In genomic region chr11:81870066-81870412, GRCh38 we compare ENCODE assay signal across 8 cellular contexts.
A peak's percentile ranks its signal among the peaks of the same experiment; 100 is the strongest.
DNase-seq lines count a peak whose midpoint lies in the region; ATAC-seq lines count a peak whose summit lies in the region.

No MANE protein-coding gene starts in this region.

- H3K4me3 Mint-ChIP-seq in naive thymus-derived CD8-positive, alpha-beta T cell, result peak overlapping the region; percentile 63 to 91 (median 84)

- DNase-seq in activated T-cell treated with anti-CD3 and anti-CD28 coated beads for 24 hours (ENCODE audit: low read depth), result peak; percentile 2
- no peak for DNase-seq in activated T-cell treated with anti-CD3 and anti-CD28 coated beads, Interleukin-2, amount 50 U/mL, for 48 hours
- DNase-seq in naive thymus-derived CD8-positive, alpha-beta T cell, result no peak
- DNase-seq in glomerular visceral epithelial cell (ENCODE audit: extremely low spot score), result no peak
- DNase-seq in dedifferentiated amniotic fluid mesenchymal stem cell (ENCODE audit: extremely low spot score), result no peak
- DNase-seq in globus pallidus (ENCODE audit: low spot score), result no peak

- no peaks in the 10 kb centered on the region for H3K36me3 Mint-ChIP-seq in naive thymus-derived CD8-positive, alpha-beta T cell

- peaks cover 0 to 2% (median 0%) of the 10 kb centered on the region in 5 donors for H3K27me3 Mint-ChIP-seq in naive thymus-derived CD8-positive, alpha-beta T cell

- peak overlapping the region; percentile 45 to 95 (median 91) for H3K27ac Mint-ChIP-seq in naive thymus-derived CD8-positive, alpha-beta T cell

- ATAC-seq in GM21786 (IDR thresholded peaks at IDR 0.05; ENCODE audit: unreplicated experiment) (peak; percentile 61), HG03565 (IDR thresholded peaks at IDR 0.05; ENCODE audit: unreplicated experiment) (peak; percentile 47)
- ATAC-seq in naive thymus-derived CD8-positive, alpha-beta T cell, result peak; percentile 71

- POLR2A ChIA-PET in naive thymus-derived CD8-positive, alpha-beta T cell (lab: Charles Lee), result interaction anchor here (1.1 kb wide), 1 partner anchor 21 kb away, joined by 5 read pairs; no protein-coding TSS in a partner anchor

- H3K9me3 Mint-ChIP-seq in naive thymus-derived CD8-positive, alpha-beta T cell, result peaks cover 0 to 9% (median 0%) of the 10 kb centered on the region in 9 donors

- peaks cover 25 to 67% (median 56%) of the 10 kb centered on the region in 4 donors for H3K4me1 Mint-ChIP-seq in naive thymus-derived CD8-positive, alpha-beta T cell
